ENCODE assay signal across 18 cellular contexts in the genomic region with DNA sequence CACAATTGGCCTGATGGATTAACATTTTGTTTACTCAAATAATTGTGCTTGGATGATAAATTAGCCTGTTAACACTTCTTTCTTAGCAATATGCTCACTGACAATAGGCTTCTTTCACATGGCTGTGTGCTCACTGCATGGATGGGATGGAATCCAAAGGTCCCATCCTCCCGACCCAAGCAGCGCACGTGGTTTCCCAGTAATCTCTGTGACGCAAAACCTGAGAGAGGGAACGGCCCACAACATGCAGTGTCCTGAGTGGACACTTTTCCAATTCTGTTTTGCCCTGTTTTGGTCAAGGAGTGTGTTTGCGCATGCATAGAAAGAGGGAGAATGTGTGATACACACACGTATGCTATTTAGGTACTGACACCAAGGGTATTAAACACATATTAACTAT. TPM values are rescaled to one million over a fixed set of nuclear protein-coding genes. Genes with fewer than 3 reads are reported as not detected.
DNase-seq lines count a peak whose midpoint lies in the region; ATAC-seq, FAIRE-seq and TF ChIP-seq lines count a peak whose summit lies in the region.
"Had no signal": no experiment of that assay in that cellular context is flagged by ENCODE, and none has a peak within 500 bp of the region (broad histone marks: within the 10 kb centered on the region; RNA-seq: fewer than 3 reads in every experiment).

No MANE protein-coding gene starts in this region.

- FAIRE-seq in pancreas (lab: Jason Lieb, UNC): no peak
- FAIRE-seq: endometrium had no signal

- peaks cover 0 to 21% (median 5%) of the 10 kb centered on the region in 9 donors for H3K4me1 ChIP-seq in heart right ventricle
- peaks cover 0 to 3% (median 3%) of the 10 kb centered on the region in 3 donors for H3K4me1 ChIP-seq in pancreas
- H3K4me1 ChIP-seq: SJSA1 had no signal

- POLR2A ChIA-PET in activated CD8-positive, alpha-beta T cell treated with anti-CD3 and anti-CD28 coated beads for 36 hours (lab: Charles Lee): no interaction called here

- peaks cover 34% of the 10 kb centered on the region for H3K4me1 Mint-ChIP-seq in activated CD8-positive, alpha-beta T cell treated with anti-CD3 and anti-CD28 coated beads for 36 hours (ENCODE audit: low read depth)

- no peak overlapping the region for H3K4me3 ChIP-seq in heart right ventricle
- H3K4me3 ChIP-seq in pancreas: no peak overlapping the region
- H3K4me3 ChIP-seq: cardiac muscle cell, lower lobe of right lung, SJSA1, suprapubic skin had no signal

- peaks cover 3% of the 10 kb centered on the region for H3K36me3 Mint-ChIP-seq in activated CD8-positive, alpha-beta T cell treated with anti-CD3 and anti-CD28 coated beads for 36 hours (ENCODE audit: low read depth)

- H3K27ac Mint-ChIP-seq in activated CD8-positive, alpha-beta T cell treated with anti-CD3 and anti-CD28 coated beads for 36 hours: no peak overlapping the region
- H3K27ac Mint-ChIP-seq: HFFc6 had no signal

- H3K9me3 ChIP-seq in heart right ventricle (peaks cover 0 to 9% (median 0%) of the 10 kb centered on the region in 11 donors), pancreas (no peaks in the 10 kb centered on the region)
- H3K9me3 ChIP-seq: lower lobe of right lung, SJSA1, suprapubic skin had no signal

- 52 to 53% methylated on average over 7 of the region's 7 CpGs for WGBS in heart right ventricle, 2 donors
- 21 to 25% methylated on average over 7 of the region's 7 CpGs for WGBS in pancreas, 2 donors

- peak in 9 of 14 donors; percentile 3 to 76 (median 21) for DNase-seq in C1 segment of cervical spinal cord (lab: John Stamatoyannopoulos, UW)
- peak; percentile 26 for DNase-seq in NCI-H69 (lab: John Stamatoyannopoulos, UW)
- DNase-seq in heart right ventricle: no peak
- peak in 3 of 6 donors; percentile 5 to 36 (median 28) for DNase-seq in pancreas
- no peak for DNase-seq in activated CD8-positive, alpha-beta T cell treated with anti-CD3 and anti-CD28 coated beads for 36 hours
- DNase-seq in AG08395 (ENCODE audit: low spot score): no peak
- DNase-seq: activated CD8-positive, alpha-beta memory T cell treated with anti-CD3 and anti-CD28 coated beads for 24 hours; activated naive CD4-positive, alpha-beta T cell; DMS153; HFFc6; Kasumi-1; lower lobe of right lung had no signal

- CTCF ChIA-PET in activated CD8-positive, alpha-beta T cell treated with anti-CD3 and anti-CD28 coated beads for 36 hours (lab: Charles Lee): interaction anchor here (8.3 kb wide), 1 partner anchor 17 kb away, joined by 52 read pairs; no protein-coding TSS in a partner anchor

- peak in 6 of 8 donors; percentile 39 to 70 (median 54) for ATAC-seq in heart right ventricle
- peak; percentile 36 to 76 (median 67) for ATAC-seq in pancreas
- ATAC-seq in activated CD8-positive, alpha-beta T cell treated with anti-CD3 and anti-CD28 coated beads for 36 hours: no peak
- ATAC-seq in GM21619 (IDR thresholded peaks at IDR 0.05; ENCODE audit: unreplicated experiment): no peak
- no peak for ATAC-seq in GM21447 (IDR thresholded peaks at IDR 0.05; ENCODE audit: unreplicated experiment)
- ATAC-seq: lower lobe of right lung had no signal

- H3K27me3 ChIP-seq in heart right ventricle: peaks cover 0 to 4% (median 0%) of the 10 kb centered on the region in 7 donors
- no peaks in the 10 kb centered on the region for H3K27me3 ChIP-seq in pancreas
- H3K27me3 ChIP-seq: suprapubic skin had no signal

- H3K27me3 Mint-ChIP-seq in activated CD8-positive, alpha-beta T cell treated with anti-CD3 and anti-CD28 coated beads for 36 hours: peaks cover 11% of the 10 kb centered on the region

- H3K36me3 ChIP-seq in heart right ventricle: no peaks in the 10 kb centered on the region
- no peaks in the 10 kb centered on the region for H3K36me3 ChIP-seq in pancreas
- H3K36me3 ChIP-seq: cardiac muscle cell, lower lobe of right lung, SJSA1, suprapubic skin had no signal

- peaks cover 5% of the 10 kb centered on the region for H3K9me3 Mint-ChIP-seq in activated CD8-positive, alpha-beta T cell treated with anti-CD3 and anti-CD28 coated beads for 36 hours
- H3K9me3 Mint-ChIP-seq: HFFc6 had no signal

- intact Hi-C loops in heart right ventricle (cut with DNase I): no loop called here
- intact Hi-C loops in pancreas (cut with DNase I): no loop called here
- intact Hi-C loops in activated CD8-positive, alpha-beta T cell treated with anti-CD3 and anti-CD28 coated beads for 36 hours (cut with micrococcal nuclease): no loop called here

- no peak for TF ChIP-seq CTCF in heart right ventricle (IDR thresholded peaks at IDR 0.05)
- TF ChIP-seq CTCF in pancreas (IDR thresholded peaks at IDR 0.05): no peak
- TF ChIP-seq CTCF in activated CD8-positive, alpha-beta T cell treated with anti-CD3 and anti-CD28 coated beads for 36 hours (IDR thresholded peaks at IDR 0.05): no peak

- H3K27ac ChIP-seq in heart right ventricle (no peak overlapping the region), pancreas (peak overlapping the region in 1 of 4 donors; percentile 23)
- H3K27ac ChIP-seq: cardiac muscle cell, lower lobe of right lung, SJSA1, suprapubic skin had no signal

- no peak overlapping the region for H3K4me3 Mint-ChIP-seq in activated CD8-positive, alpha-beta T cell treated with anti-CD3 and anti-CD28 coated beads for 36 hours
- H3K4me3 Mint-ChIP-seq: HFFc6 had no signal

RNA-seq across cellular contexts. Expression of gene RASGEF1A, which starts 42.1 kb away (rescaled TPM):
- total RNA-seq in heart right ventricle: 1 to 10 TPM in 7 of 10 donors, under 1 TPM in 3; 0.63 to 2.4 (median 1.4) TPM
- under 1 TPM; 0.16 to 0.44 TPM for polyA plus RNA-seq in heart right ventricle
- 1 to 10 TPM; 1.4 to 5.1 (median 3.1) TPM for total RNA-seq in pancreas
- 1 to 10 TPM; 1.4 to 5.2 TPM for polyA plus RNA-seq in pancreas
- total RNA-seq in activated CD8-positive, alpha-beta T cell treated with anti-CD3 and anti-CD28 coated beads for 36 hours: 1 to 10 TPM; 1.2 to 1.5 TPM
- total RNA-seq: HFFc6, SJSA1 had no signal

Comparison
In these comparisons a context has a peak if more than half of its experiments do, and no peak if none do; other contexts are left out.
1. DNase-seq: peak in C1 segment of cervical spinal cord (9 of 14) and NCI-H69 (single experiment); none in heart right ventricle (0 of 2), activated CD8-positive, alpha-beta T cell treated with anti-CD3 and anti-CD28 coated beads for 36 hours (single experiment) and AG08395 (single experiment).
2. ATAC-seq: peak in heart right ventricle (6 of 8) and pancreas (4 of 4); none in activated CD8-positive, alpha-beta T cell treated with anti-CD3 and anti-CD28 coated beads for 36 hours (single experiment), GM21619 (single experiment) and GM21447 (single experiment).